Comparison of ENCODE assay signal across 34 cellular contexts in genomic region chr7:82953324-82954027, GRCh38.
"Had no signal": no experiment of that assay in that cellular context is flagged by ENCODE, and none has a peak within 500 bp of the region (broad histone marks: within the 10 kb centered on the region; RNA-seq: fewer than 3 reads in every experiment).

No MANE protein-coding gene starts in this region.

- H3K9me3 ChIP-seq: gastrocnemius medialis had no signal

- H3K4me3 ChIP-seq: coronary artery, dorsolateral prefrontal cortex, esophagus muscularis mucosa, gastrocnemius medialis had no signal

- H3K4me1 Mint-ChIP-seq: activated CD4-positive, alpha-beta T cell treated with anti-CD3 and anti-CD28 coated beads for 36 hours; activated CD4-positive, alpha-beta T cell treated with anti-CD3 and anti-CD28 coated beads, Interleukin-2, amount 10 ng/mL, durations not matched to agents 24 days and 14 days; activated CD8-positive, alpha-beta memory T cell treated with anti-CD3 and anti-CD28 coated beads, Interleukin-2, amount 10 ng/mL, durations not matched to agents 7 days and 5 days; activated naive CD4-positive, alpha-beta T cell treated with anti-CD3 and anti-CD28 coated beads, Interleukin-2, amount 50 U/mL, for 24 hours; activated naive CD8-positive, alpha-beta T cell treated with anti-CD3 and anti-CD28 coated beads for 36 hours; central memory CD8-positive, alpha-beta T cell; endodermal cell; T-helper 17 cell had no signal

- ATAC-seq: activated CD4-positive, alpha-beta T cell treated with anti-CD3 and anti-CD28 coated beads for 36 hours; activated CD8-positive, alpha-beta memory T cell treated with anti-CD3 and anti-CD28 coated beads, Interleukin-2, amount 10 ng/mL, durations not matched to agents 7 days and 5 days; activated CD8-positive, alpha-beta T cell treated with anti-CD3 and anti-CD28 coated beads, Interleukin-2, amount 10 ng/mL, durations not matched to agents 7 days and 5 days; foreskin keratinocyte; gastrocnemius medialis; T-helper 17 cell had no signal

- H3K9me3 Mint-ChIP-seq: activated CD4-positive, alpha-beta T cell treated with anti-CD3 and anti-CD28 coated beads, Interleukin-2, amount 10 ng/mL, durations not matched to agents 24 days and 14 days; activated T-helper 1 cell treated with anti-CD3 and anti-CD28 coated beads, Interleukin-12 subunit alpha, Interleukin-12 subunit beta, Interleukin-2, Interleukin-4 antibody, amounts not matched to agents 30 ng/mL and 10 ng/mL and 1 ng/mL, durations not matched to agents 14 hours and 24 hours and 36 hours; endodermal cell had no signal

- H3K27ac ChIP-seq: brain microvascular endothelial cell, coronary artery, dorsolateral prefrontal cortex, esophagus muscularis mucosa, foreskin keratinocyte, gastrocnemius medialis had no signal

- H3K4me1 ChIP-seq: esophagus muscularis mucosa, foreskin keratinocyte, gastrocnemius medialis had no signal

- FAIRE-seq: astrocyte, bronchial epithelial cell had no signal

- H3K27me3 ChIP-seq: brain microvascular endothelial cell, dorsolateral prefrontal cortex, esophagus muscularis mucosa, foreskin keratinocyte, gastrocnemius medialis had no signal

- H3K4me3 Mint-ChIP-seq: activated CD4-positive, alpha-beta memory T cell treated with anti-CD3 and anti-CD28 coated beads for 36 hours; activated CD4-positive, alpha-beta T cell treated with anti-CD3 and anti-CD28 coated beads for 36 hours; activated CD4-positive, alpha-beta T cell treated with anti-CD3 and anti-CD28 coated beads, Interleukin-2, amount 10 ng/mL, durations not matched to agents 24 days and 14 days; activated CD8-positive, alpha-beta memory T cell treated with anti-CD3 and anti-CD28 coated beads, Interleukin-2, amount 10 ng/mL, durations not matched to agents 7 days and 5 days; activated CD8-positive, alpha-beta T cell treated with anti-CD3 and anti-CD28 coated beads, Interleukin-2, amount 10 ng/mL, durations not matched to agents 7 days and 5 days; activated naive CD4-positive, alpha-beta T cell treated with anti-CD3 and anti-CD28 coated beads for 36 hours; activated naive CD4-positive, alpha-beta T cell treated with anti-CD3 and anti-CD28 coated beads, Interleukin-2, amount 50 U/mL, for 24 hours; activated naive CD8-positive, alpha-beta T cell treated with anti-CD3 and anti-CD28 coated beads for 36 hours; activated T-helper 1 cell treated with anti-CD3 and anti-CD28 coated beads, Interleukin-12 subunit alpha, Interleukin-12 subunit beta, Interleukin-2, Interleukin-4 antibody, amounts not matched to agents 30 ng/mL and 10 ng/mL and 1 ng/mL, durations not matched to agents 14 hours and 24 hours and 36 hours; central memory CD8-positive, alpha-beta T cell; dendritic cell treated with granulocyte-macrophage colony-stimulating factor and Interleukin-4, amounts not matched to agents 40 ng/mL and 50 ng/mL, for 4 days; endodermal cell; T-helper 17 cell had no signal

- H3K27me3 Mint-ChIP-seq: activated CD4-positive, alpha-beta memory T cell treated with anti-CD3 and anti-CD28 coated beads for 36 hours; activated CD4-positive, alpha-beta T cell treated with anti-CD3 and anti-CD28 coated beads for 36 hours; activated CD4-positive, alpha-beta T cell treated with anti-CD3 and anti-CD28 coated beads, Interleukin-2, amount 10 ng/mL, durations not matched to agents 24 days and 14 days; activated CD8-positive, alpha-beta memory T cell treated with anti-CD3 and anti-CD28 coated beads, Interleukin-2, amount 10 ng/mL, durations not matched to agents 7 days and 5 days; activated naive CD4-positive, alpha-beta T cell treated with anti-CD3 and anti-CD28 coated beads, Interleukin-2, amount 50 U/mL, for 24 hours; activated naive CD8-positive, alpha-beta T cell treated with anti-CD3 and anti-CD28 coated beads for 36 hours; central memory CD8-positive, alpha-beta T cell; dendritic cell treated with granulocyte-macrophage colony-stimulating factor and Interleukin-4, amounts not matched to agents 40 ng/mL and 50 ng/mL, for 4 days; T-helper 17 cell had no signal

- H3K36me3 Mint-ChIP-seq: activated CD4-positive, alpha-beta memory T cell treated with anti-CD3 and anti-CD28 coated beads for 36 hours; activated CD8-positive, alpha-beta memory T cell treated with anti-CD3 and anti-CD28 coated beads, Interleukin-2, amount 10 ng/mL, durations not matched to agents 7 days and 5 days; activated naive CD4-positive, alpha-beta T cell treated with anti-CD3 and anti-CD28 coated beads, Interleukin-2, amount 50 U/mL, for 24 hours; activated naive CD8-positive, alpha-beta T cell treated with anti-CD3 and anti-CD28 coated beads for 36 hours had no signal

- DNase-seq: activated CD4-positive, alpha-beta memory T cell treated with anti-CD3 and anti-CD28 coated beads for 36 hours; activated CD4-positive, alpha-beta T cell treated with anti-CD3 and anti-CD28 coated beads for 36 hours; activated CD4-positive, alpha-beta T cell treated with anti-CD3 and anti-CD28 coated beads, Interleukin-2, amount 10 ng/mL, durations not matched to agents 24 days and 14 days; activated CD4-positive, CD25-positive, alpha-beta regulatory T cell; activated CD4-positive, CD25-positive, alpha-beta regulatory T cell treated with anti-CD3 and anti-CD28 coated beads, Interleukin-2, amount 50 U/mL, for 72 hours; activated CD8-positive, alpha-beta memory T cell treated with anti-CD3 and anti-CD28 coated beads, Interleukin-2, amount 10 ng/mL, durations not matched to agents 7 days and 5 days; activated CD8-positive, alpha-beta memory T cell treated with anti-CD3 and anti-CD28 coated beads, Interleukin-2, amount 50 U/mL, for 4 hours; activated CD8-positive, alpha-beta T cell treated with anti-CD3 and anti-CD28 coated beads, Interleukin-2, amount 10 ng/mL, durations not matched to agents 7 days and 5 days; activated effector memory CD4-positive, alpha-beta T cell treated with anti-CD3 and anti-CD28 coated beads, Interleukin-2, amount 50 U/mL, for 16 hours; activated naive CD4-positive, alpha-beta T cell treated with anti-CD3 and anti-CD28 coated beads for 36 hours; activated naive CD8-positive, alpha-beta T cell treated with anti-CD3 and anti-CD28 coated beads for 36 hours; activated T-cell treated with anti-CD3 and anti-CD28 coated beads, Interleukin-2, amount 50 U/mL, for 1 hour; activated T-cell treated with anti-CD3 and anti-CD28 coated beads, Interleukin-2, amount 50 U/mL, for 48 hours; amniotic stem cell; anterior cingulate cortex; brain microvascular endothelial cell; dorsolateral prefrontal cortex; effector memory CD4-positive, alpha-beta T cell; endodermal cell; erythroblast; foreskin keratinocyte; gastrocnemius medialis; glutamatergic neuron; T-helper 1 cell; T-helper 17 cell had no signal

- H3K36me3 ChIP-seq: brain microvascular endothelial cell, esophagus muscularis mucosa, gastrocnemius medialis had no signal

- H3K27ac Mint-ChIP-seq: activated CD4-positive, alpha-beta memory T cell treated with anti-CD3 and anti-CD28 coated beads for 36 hours; activated CD4-positive, alpha-beta T cell treated with anti-CD3 and anti-CD28 coated beads for 36 hours; activated CD4-positive, alpha-beta T cell treated with anti-CD3 and anti-CD28 coated beads, Interleukin-2, amount 10 ng/mL, durations not matched to agents 24 days and 14 days; activated CD8-positive, alpha-beta memory T cell treated with anti-CD3 and anti-CD28 coated beads, Interleukin-2, amount 10 ng/mL, durations not matched to agents 7 days and 5 days; activated CD8-positive, alpha-beta T cell treated with anti-CD3 and anti-CD28 coated beads, Interleukin-2, amount 10 ng/mL, durations not matched to agents 7 days and 5 days; activated naive CD4-positive, alpha-beta T cell treated with anti-CD3 and anti-CD28 coated beads for 36 hours; activated naive CD4-positive, alpha-beta T cell treated with anti-CD3 and anti-CD28 coated beads, Interleukin-2, amount 50 U/mL, for 24 hours; activated naive CD8-positive, alpha-beta T cell treated with anti-CD3 and anti-CD28 coated beads for 36 hours; activated T-helper 1 cell treated with anti-CD3 and anti-CD28 coated beads, Interleukin-12 subunit alpha, Interleukin-12 subunit beta, Interleukin-2, Interleukin-4 antibody, amounts not matched to agents 30 ng/mL and 10 ng/mL and 1 ng/mL, durations not matched to agents 14 hours and 24 hours and 36 hours; activated T-helper 2 cell treated with anti-CD3 and anti-CD28 coated beads, Interferon-gamma antibody, Interleukin-2, Interleukin-4, amounts not matched to agents 10 μg/mL and 5 μg/mL and 100 μg/mL, durations not matched to agents 14 hours and 24 hours and 36 hours; dendritic cell treated with granulocyte-macrophage colony-stimulating factor and Interleukin-4, amounts not matched to agents 40 ng/mL and 50 ng/mL, for 4 days; endodermal cell; T-helper 17 cell had no signal
